Comparison of ENCODE assay signal across 26 cellular contexts in genomic region chr3:94799420-94800060, GRCh38.
"Had no signal": no experiment of that assay in that cellular context is flagged by ENCODE, and none has a peak within 500 bp of the region (broad histone marks: within the 10 kb centered on the region; RNA-seq: fewer than 3 reads in every experiment).

No MANE protein-coding gene starts in this region.

- DNase-seq: stimulated activated CD4-positive, alpha-beta T cell treated with anti-CD3 and anti-CD28 coated beads, Interleukin-2, amount 100 ng/mL, for 48 hours; stimulated activated CD4-positive, alpha-beta T cell treated with anti-CD3 and anti-CD28 coated beads, Interleukin-4, amount 100 ng/mL, for 24 hours; stimulated activated CD4-positive, alpha-beta T cell treated with anti-CD3 and anti-CD28 coated beads, Interleukin-4, amount 100 ng/mL, for 4 hours; stimulated activated CD8-positive, alpha-beta memory T cell treated with anti-CD3 and anti-CD28 coated beads, Interleukin-4, amount 100 ng/mL, for 48 hours; stimulated activated naive B cell treated with anti-CD40 and anti-IgM and Interleukin-4, amounts not matched to agents 10 μg/mL and 1 μg/mL and 100 μg/mL, for 72 hours; stimulated activated naive CD4-positive, alpha-beta T cell; stimulated activated naive CD4-positive, alpha-beta T cell treated with Interleukin-2 at 50 U/mL for 16 hours; stimulated activated naive CD8-positive, alpha-beta T cell treated with anti-CD3 and anti-CD28 coated beads, Interleukin-15, amount 100 ng/mL, for 72 hours; stimulated activated naive CD8-positive, alpha-beta T cell treated with anti-CD3 and anti-CD28 coated beads, Interleukin-15, Interleukin-2, amounts not matched to agents 100 U/mL and 50 U/mL, for 24 hours; stomach; substantia nigra; testis; thyroid gland; tibial artery; transverse colon; trophoblast cell; upper lobe of left lung; upper lobe of right lung; uterus had no signal

- H3K9me3 ChIP-seq: stomach, suprapubic skin, testis, thoracic aorta, thyroid gland, tibial artery, transverse colon, upper lobe of left lung, upper lobe of right lung, uterus, vagina had no signal

- H3K27me3 ChIP-seq: stomach, suprapubic skin, testis, thyroid gland, tibial artery, tibial nerve, transverse colon, upper lobe of left lung, upper lobe of right lung, uterus, vagina had no signal

- H3K36me3 ChIP-seq: stomach, suprapubic skin, thoracic aorta, thyroid gland, tibial artery, tibial nerve, transverse colon, upper lobe of left lung, upper lobe of right lung, uterus, vagina had no signal

- H3K27ac ChIP-seq: stomach, suprapubic skin, testis, thoracic aorta, thyroid gland, tibial artery, tibial nerve, transverse colon, upper lobe of left lung, upper lobe of right lung, uterus, vagina had no signal

- FAIRE-seq: urothelium cell line had no signal

- H3K4me3 ChIP-seq: stomach, suprapubic skin, testis, thoracic aorta, thyroid gland, tibial artery, tibial nerve, transverse colon, upper lobe of left lung, upper lobe of right lung, uterus, vagina had no signal

- ATAC-seq: stimulated activated effector memory CD8-positive, alpha-beta T cell treated with anti-CD3 and anti-CD28 coated beads, Interleukin-12 subunit alpha, Interleukin-12 subunit beta, amount 100 ng/mL, for 72 hours; stimulated activated memory B cell treated with anti-CD40 and anti-IgM and Interleukin-4, amounts not matched to agents 10 μg/mL and 1 μg/mL and 100 μg/mL, for 72 hours; stimulated activated naive B cell treated with anti-CD40 and anti-IgM and Interleukin-4, amounts not matched to agents 10 μg/mL and 1 μg/mL and 100 μg/mL, for 72 hours; stimulated activated naive CD8-positive, alpha-beta T cell treated with anti-CD3 and anti-CD28 coated beads, Interleukin-15, amount 100 ng/mL, for 72 hours; stimulated activated naive CD8-positive, alpha-beta T cell treated with anti-CD3 and anti-CD28 coated beads, Interleukin-15, Interleukin-2, amounts not matched to agents 100 U/mL and 50 U/mL, for 24 hours; upper lobe of right lung had no signal

- H3K4me1 ChIP-seq: stomach, suprapubic skin, testis, thyroid gland, tibial artery, tibial nerve, transverse colon, upper lobe of left lung, upper lobe of right lung, uterus, vagina had no signal
